In the genomic region with DNA sequence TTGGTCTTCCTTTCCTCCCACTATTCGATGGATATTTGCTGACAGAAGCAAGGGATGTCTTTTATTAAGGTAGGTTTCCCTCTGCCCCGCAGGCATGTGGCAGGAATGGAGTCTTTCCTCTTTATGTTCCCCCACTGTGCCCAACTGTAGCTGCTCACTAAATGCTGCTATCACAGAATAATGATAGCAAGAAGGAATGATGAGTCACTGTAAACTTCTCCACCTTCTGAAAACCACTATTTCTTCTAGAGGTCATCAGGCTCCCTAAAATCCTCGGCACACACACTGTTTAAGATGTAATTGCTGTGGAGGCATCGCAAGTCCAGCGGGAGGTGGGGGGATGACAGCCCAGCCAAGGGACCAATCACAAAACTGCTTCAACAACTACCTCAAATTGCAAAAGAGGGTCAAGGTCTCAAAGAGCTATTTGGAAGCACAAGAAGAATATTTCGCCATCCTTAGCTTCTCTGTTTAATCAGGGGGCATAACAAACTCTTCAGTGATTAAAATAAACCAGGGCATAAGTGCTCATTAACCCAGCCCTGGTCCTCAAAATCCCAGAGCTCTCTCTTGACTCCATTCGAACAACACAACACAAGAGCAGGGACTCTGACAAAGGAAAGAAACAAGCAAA, we compare ENCODE assay signal across 3 cellular contexts.
TF ChIP-seq lines count a peak whose summit lies in the region.

No MANE protein-coding gene starts in this region.

TF ChIP-seq in A549, 52 proteins besides CTCF, POLR2A, EP300 and RAD21:
- TF ChIP-seq, protein P1, sequence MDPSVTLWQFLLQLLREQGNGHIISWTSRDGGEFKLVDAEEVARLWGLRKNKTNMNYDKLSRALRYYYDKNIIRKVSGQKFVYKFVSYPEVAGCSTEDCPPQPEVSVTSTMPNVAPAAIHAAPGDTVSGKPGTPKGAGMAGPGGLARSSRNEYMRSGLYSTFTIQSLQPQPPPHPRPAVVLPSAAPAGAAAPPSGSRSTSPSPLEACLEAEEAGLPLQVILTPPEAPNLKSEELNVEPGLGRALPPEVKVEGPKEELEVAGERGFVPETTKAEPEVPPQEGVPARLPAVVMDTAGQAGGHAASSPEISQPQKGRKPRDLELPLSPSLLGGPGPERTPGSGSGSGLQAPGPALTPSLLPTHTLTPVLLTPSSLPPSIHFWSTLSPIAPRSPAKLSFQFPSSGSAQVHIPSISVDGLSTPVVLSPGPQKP (IDR thresholded peaks at IDR 0.05; ENCODE audit: low read depth, low read length) = no peak
- TF ChIP-seq MAFK (IDR thresholded peaks at IDR 0.05; ENCODE audit: partially characterized antibody) (peak; percentile 8), PHF8 (IDR thresholded peaks at IDR 0.05; ENCODE audit: borderline replicate concordance, low read depth) (no peak)
TF ChIP-seq in A549: peak in this region for 1.

TF ChIP-seq in IMR-90, 13 proteins besides CTCF, POLR2A, EP300 and RAD21:
- TF ChIP-seq CEBPB (IDR thresholded peaks at IDR 0.05; ENCODE audit: low read depth, low read length) = no peak
- peak; percentile 55 for TF ChIP-seq NFE2L2 (IDR thresholded peaks at IDR 0.05; ENCODE audit: low read depth, low read length)

TF ChIP-seq in K562, 482 proteins besides CTCF, POLR2A, EP300 and RAD21:
- TF ChIP-seq ARNT (IDR thresholded peaks at IDR 0.05) (no peak), C11orf30 (IDR thresholded peaks at IDR 0.05; ENCODE audit: low read depth) (peak; percentile 51), MAFG (tag; conservative IDR thresholded peaks at IDR 0.05) (peak; percentile 72), GATAD2B (IDR thresholded peaks at IDR 0.05; ENCODE audit: borderline replicate concordance) (no peak), ZNF316 (IDR thresholded peaks at IDR 0.05) (peak; percentile 52; the same call in 1 of the 2 replicates), NFE2 (IDR thresholded peaks at IDR 0.05; ENCODE audit: low read depth) (0 out of 2 replicates have a peak, but pooled peaks have one; percentile 4)
- TF ChIP-seq, protein P2, sequence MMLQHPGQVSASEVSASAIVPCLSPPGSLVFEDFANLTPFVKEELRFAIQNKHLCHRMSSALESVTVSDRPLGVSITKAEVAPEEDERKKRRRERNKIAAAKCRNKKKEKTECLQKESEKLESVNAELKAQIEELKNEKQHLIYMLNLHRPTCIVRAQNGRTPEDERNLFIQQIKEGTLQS (IDR thresholded peaks at IDR 0.05) = 0 out of 2 replicates have a peak, but pooled peaks have one; percentile 12
- TF ChIP-seq, protein P2 (CRISPR knock-in tag; conservative IDR thresholded peaks at IDR 0.05) = no peak
